19 cellular contexts compared by ENCODE assay signal in genomic region chr18:62751977-62752376, GRCh38. TPM values are rescaled to one million over a fixed set of nuclear protein-coding genes. Genes with fewer than 3 reads are reported as not detected.
DNase-seq lines count a peak whose midpoint lies in the region; ATAC-seq and TF ChIP-seq lines count a peak whose summit lies in the region.
"Had no signal": no experiment of that assay in that cellular context is flagged by ENCODE, and none has a peak within 500 bp of the region (broad histone marks: within the 10 kb centered on the region; RNA-seq: fewer than 3 reads in every experiment).

No MANE protein-coding gene starts in this region.

- peaks cover 3% of the 10 kb centered on the region; the same call in 1 of the 2 replicates for H3K9me3 ChIP-seq in HUES6 (ENCODE audit: control insufficient read depth, insufficient read depth, low read depth, low read length)
- H3K9me3 ChIP-seq in mesenchymal stem cell (ENCODE audit: control insufficient read depth, low read length), result peaks cover 2% of the 10 kb centered on the region
- H3K9me3 ChIP-seq in testis, result no peaks in the 10 kb centered on the region
- no peaks in the 10 kb centered on the region for H3K9me3 ChIP-seq in left lung
- H3K9me3 ChIP-seq: psoas muscle, SK-N-SH had no signal

- no peak overlapping the region for H2AFZ ChIP-seq in mesenchymal stem cell (ENCODE audit: low read depth, low read length)

- TF ChIP-seq CTCF in testis (IDR thresholded peaks at IDR 0.05) (no peak), left lung (IDR thresholded peaks at IDR 0.05) (no peak)

- H3K4me3 ChIP-seq in HUES6 (ENCODE audit: low read depth, low read length) (peak overlapping the region; percentile 34), mesenchymal stem cell (ENCODE audit: insufficient read depth in 1 of 2, low read depth in 1 of 2, low read length in 2 of 2) (no peak overlapping the region), testis (no peak overlapping the region), left lung (no peak overlapping the region)
- H3K4me3 ChIP-seq: psoas muscle had no signal

- peak overlapping the region; percentile 53 for H4K8ac ChIP-seq in mesenchymal stem cell (ENCODE audit: low read length)

- peak overlapping the region; percentile 62 for H2BK15ac ChIP-seq in mesenchymal stem cell (ENCODE audit: low read depth, poor library complexity, severe bottlenecking)

- peak overlapping the region; percentile 81; the same call in 1 of the 2 replicates for H3K27ac ChIP-seq in HUES6 (ENCODE audit: low read depth, low read length)
- peak overlapping the region; percentile 49 for H3K27ac ChIP-seq in caudate nucleus (ENCODE audit: low read depth, low read length)
- no peak overlapping the region for H3K27ac ChIP-seq in mesenchymal stem cell (ENCODE audit: low read length, poor library complexity, severe bottlenecking)
- peak overlapping the region; percentile 42 to 43 for H3K27ac ChIP-seq in testis
- H3K27ac ChIP-seq in left lung, result peak overlapping the region in 1 of 2 donors; percentile 31
- H3K27ac ChIP-seq: C4-2B, psoas muscle had no signal

- no peak overlapping the region for H3K14ac ChIP-seq in mesenchymal stem cell (ENCODE audit: low read length in 2 of 2)

- intact Hi-C loops in testis (cut with DNase I; ENCODE audit: low total_unique reads) (no loop called here), left lung (cut with DNase I) (no loop called here)

- no peak overlapping the region for H3K4ac ChIP-seq in mesenchymal stem cell (ENCODE audit: low read depth in 1 of 2, low read length in 2 of 2)

- H3K9ac ChIP-seq in HUES6 (ENCODE audit: low read length), result no peak overlapping the region
- H3K9ac ChIP-seq in mesenchymal stem cell (ENCODE audit: low read length), result no peak overlapping the region
- H3K9ac ChIP-seq: SK-N-SH had no signal

- no peak for ATAC-seq in GM21528 (IDR thresholded peaks at IDR 0.05; ENCODE audit: low FRiP score, unreplicated experiment)
- no peak for ATAC-seq in left lung
- ATAC-seq: activated naive CD4-positive, alpha-beta T cell treated with anti-CD3 and anti-CD28 coated beads, Interleukin-2, amount 50 U/mL, for 72 hours; HCT116; psoas muscle had no signal

- H3K79me1 ChIP-seq in mesenchymal stem cell (replicated peaks; ENCODE audit: low read length, poor library complexity, severe bottlenecking), result peaks cover 26% of the 10 kb centered on the region

- H3K18ac ChIP-seq in mesenchymal stem cell (ENCODE audit: low read depth in 1 of 2, low read length in 2 of 2), result peak overlapping the region in 1 of 2 experiments; percentile 38

- no peak overlapping the region for H2BK5ac ChIP-seq in mesenchymal stem cell (ENCODE audit: low read depth, low read length, poor library complexity, severe bottlenecking)

- no peak overlapping the region for H2BK120ac ChIP-seq in mesenchymal stem cell (ENCODE audit: low read depth, low read length)

- no peak for DNase-seq in caudate nucleus (lab: John Stamatoyannopoulos, UW)
- peak; percentile 42 for DNase-seq in mesenchymal stem cell
- DNase-seq in testis, result no peak
- no peak for DNase-seq in left lung
- no peak for DNase-seq in stimulated activated CD4-positive, alpha-beta T cell treated with anti-CD3 and anti-CD28 coated beads, Interleukin-12 subunit alpha, Interleukin-12 subunit beta, amount 100 ng/mL, for 4 hours
- DNase-seq: activated CD4-positive, alpha-beta T cell treated with anti-CD3 and anti-CD28 coated beads, Interleukin-2, amount 10 ng/mL, durations not matched to agents 7 days and 5 days; aorta; cerebellar nuclear complex; effector CD4-positive, alpha-beta T cell; immature natural killer cell; NCI-H345; NCI-H82; psoas muscle; SK-N-SH had no signal

- H2BK12ac ChIP-seq in mesenchymal stem cell (ENCODE audit: low read length in 2 of 2), result peak overlapping the region in 1 of 2 experiments; percentile 83

- H3K27me3 ChIP-seq in HUES6 (ENCODE audit: control insufficient read depth, insufficient read depth, low read length) (no peaks in the 10 kb centered on the region), mesenchymal stem cell (ENCODE audit: control insufficient read depth in 1 of 2, insufficient read depth in 1 of 2, low read length in 2 of 2) (no peaks in the 10 kb centered on the region), testis (no peaks in the 10 kb centered on the region), left lung (no peaks in the 10 kb centered on the region)

- 13% methylated on average over 1 of the region's 3 CpGs for WGBS in mesenchymal stem cell
- 84 to 86% methylated on average over 3 of the region's 3 CpGs for WGBS in testis, 2 donors

- H3K23ac ChIP-seq in mesenchymal stem cell (ENCODE audit: low read length in 2 of 2), result no peak overlapping the region

- no peak overlapping the region for H3K4me2 ChIP-seq in mesenchymal stem cell (ENCODE audit: low read length, poor library complexity, severe bottlenecking)

- TF ChIP-seq POLR2A in testis (IDR thresholded peaks at IDR 0.05), result no peak

- H3K36me3 ChIP-seq in HUES6 (ENCODE audit: control insufficient read depth, insufficient read depth, low read length) (no peaks in the 10 kb centered on the region), mesenchymal stem cell (ENCODE audit: control insufficient read depth in 1 of 2, insufficient read depth in 2 of 2, low read depth in 1 of 2, low read length in 2 of 2) (no peaks in the 10 kb centered on the region), testis (ENCODE audit: low read depth, missing control alignments) (no peaks in the 10 kb centered on the region), left lung (no peaks in the 10 kb centered on the region)

- no peak overlapping the region for H2AK5ac ChIP-seq in mesenchymal stem cell (ENCODE audit: low read length, severe bottlenecking)

- no peak overlapping the region for H4K91ac ChIP-seq in mesenchymal stem cell (ENCODE audit: low read length)

- H3K4me1 ChIP-seq in HUES6 (ENCODE audit: control insufficient read depth, insufficient read depth, low read length) (peaks cover 72% of the 10 kb centered on the region), mesenchymal stem cell (ENCODE audit: control insufficient read depth, insufficient read depth, low read depth, low read length) (peaks cover 5% of the 10 kb centered on the region), testis (peaks cover 23% of the 10 kb centered on the region), left lung (peaks cover 0 to 14% of the 10 kb centered on the region in 2 donors)

RNA-seq across cellular contexts. Expression of gene PHLPP1, which starts 36.6 kb away (rescaled TPM):
- 4.1 TPM for polyA plus RNA-seq in mesenchymal stem cell (2013, experiment 1 of 2)
- polyA plus RNA-seq in mesenchymal stem cell (2013, experiment 2 of 2), result 4.8 TPM
- total RNA-seq in testis (10 to 100 TPM; 50.5 to 60.1 TPM), left lung (10 to 100 TPM in 1 of 2 donors, 1 to 10 TPM in 1; 7.0 to 13.1 TPM)
- polyA plus RNA-seq in testis (ENCODE audit: insufficient read depth, low read depth, low replicate concordance), result 31.5 TPM
